ENCODE assay signal across 8 cellular contexts in genomic region chr10:131979821-131980270, GRCh38. TPM values are rescaled to one million over a fixed set of nuclear protein-coding genes. Genes with fewer than 3 reads are reported as not detected.
DNase-seq lines count a peak whose midpoint lies in the region; ATAC-seq and TF ChIP-seq lines count a peak whose summit lies in the region.

No MANE protein-coding gene starts in this region.

- H3K4me2 ChIP-seq in SU-DHL-6 (ENCODE audit: low read depth, low read length, poor library complexity, severe bottlenecking), result peak overlapping the region; percentile 80
- peak overlapping the region; percentile 96 for H3K4me2 ChIP-seq in neural progenitor cell

- no peak for DNase-seq in CD4-positive, alpha-beta T cell
- peak; percentile 52 for DNase-seq in fibroblast of gingiva (ENCODE audit: low read depth)
- peak; percentile 56 for DNase-seq in neural progenitor cell (ENCODE audit: low spot score)
- DNase-seq in SK-N-DZ (ENCODE audit: low spot score), result no peak

- H4K20me1 ChIP-seq in SU-DHL-6 (ENCODE audit: low read depth, low read length) (peaks cover 4% of the 10 kb centered on the region; the same call in 1 of the 2 replicates), neural progenitor cell (ENCODE audit: low read depth) (peaks cover 64% of the 10 kb centered on the region)

- H3K9me3 Mint-ChIP-seq in CD4-positive, alpha-beta T cell, result no peaks in the 10 kb centered on the region
- H3K9me3 Mint-ChIP-seq in neural progenitor cell, result peaks cover 14% of the 10 kb centered on the region

- intact Hi-C loops in CD4-positive, alpha-beta T cell (cut with DNase I, micrococcal nuclease), result loop anchor here in 1 of 2 experiments (1.0 to 10.0 kb wide), 5 partner anchors 79 to 557 kb away; partner anchors contain the start of genes INPP5A, LRRC27, PPP2R2D and PWWP2B

- peaks cover 45% of the 10 kb centered on the region; the same call in 1 of the 2 replicates for H3K79me2 ChIP-seq in SU-DHL-6 (ENCODE audit: insufficient read depth, low read length)
- peaks cover 66% of the 10 kb centered on the region for H3K79me2 ChIP-seq in neural progenitor cell (ENCODE audit: low read depth)

- CTCF ChIA-PET in CD4-positive, alpha-beta T cell (lab: Charles Lee), result interaction anchor here (0.8 kb wide), 1 partner anchor 43 kb away, joined by 3 read pairs; no protein-coding TSS in a partner anchor

- peaks cover 20% of the 10 kb centered on the region for H3K4me1 ChIP-seq in neural progenitor cell

- no peak for ATAC-seq in CD4-positive, alpha-beta T cell (ENCODE audit: poor library complexity)
- ATAC-seq in GM19452 (IDR thresholded peaks at IDR 0.05; ENCODE audit: unreplicated experiment), result no peak
- no peak for ATAC-seq in GM19395 (IDR thresholded peaks at IDR 0.05; ENCODE audit: unreplicated experiment)
- no peak for ATAC-seq in HG03108 (IDR thresholded peaks at IDR 0.05; ENCODE audit: unreplicated experiment)

- peaks cover 64% of the 10 kb centered on the region for H3K4me1 Mint-ChIP-seq in CD4-positive, alpha-beta T cell (ENCODE audit: low read depth)
- H3K4me1 Mint-ChIP-seq in neural progenitor cell, result peaks cover 42% of the 10 kb centered on the region

- H3K9me3 ChIP-seq in CD4-positive, alpha-beta T cell (ENCODE audit: control insufficient read depth, low read length), result no peaks in the 10 kb centered on the region
- no peaks in the 10 kb centered on the region for H3K9me3 ChIP-seq in SU-DHL-6 (ENCODE audit: insufficient read depth, low read length)
- H3K9me3 ChIP-seq in neural progenitor cell (ENCODE audit: low read depth), result no peaks in the 10 kb centered on the region

- H3K27me3 Mint-ChIP-seq in CD4-positive, alpha-beta T cell, result no peaks in the 10 kb centered on the region
- peaks cover 17% of the 10 kb centered on the region for H3K27me3 Mint-ChIP-seq in neural progenitor cell (ENCODE audit: insufficient read depth, low read depth)

- 0 out of 2 replicates have a peak, but pooled peaks cover 4% of the 10 kb centered on the region for H3F3A ChIP-seq in SU-DHL-6 (ENCODE audit: insufficient read depth)
- peaks cover 6% of the 10 kb centered on the region for H3F3A ChIP-seq in neural progenitor cell (ENCODE audit: low read depth)

- H3K4me3 ChIP-seq in SU-DHL-6 (ENCODE audit: insufficient read depth, low read length, poor library complexity, severe bottlenecking), result no peak overlapping the region
- peak overlapping the region; percentile 91 for H3K4me3 ChIP-seq in neural progenitor cell

- no peaks in the 10 kb centered on the region for H3K9me2 ChIP-seq in SU-DHL-6 (replicated peaks; ENCODE audit: insufficient read depth, low read length)

- H3K9ac ChIP-seq in SU-DHL-6 (ENCODE audit: low read length) (no peak overlapping the region), neural progenitor cell (peak overlapping the region; percentile 8)

- H3K27ac Mint-ChIP-seq in CD4-positive, alpha-beta T cell, result peak overlapping the region; percentile 94
- peak overlapping the region; percentile 78 for H3K27ac Mint-ChIP-seq in neural progenitor cell

- H3K4me3 Mint-ChIP-seq in CD4-positive, alpha-beta T cell, result peak overlapping the region; percentile 84
- H3K4me3 Mint-ChIP-seq in neural progenitor cell, result peak overlapping the region; percentile 94

- H3K27me3 ChIP-seq in CD4-positive, alpha-beta T cell (ENCODE audit: control insufficient read depth, insufficient read depth, low read length), result no peaks in the 10 kb centered on the region
- H3K27me3 ChIP-seq in SU-DHL-6 (ENCODE audit: low read length) (no peaks in the 10 kb centered on the region), neural progenitor cell (peaks cover 27% of the 10 kb centered on the region)

- H3K27ac ChIP-seq in CD4-positive, alpha-beta T cell (ENCODE audit: low read depth, low read length), result peak overlapping the region; percentile 27
- H3K27ac ChIP-seq in SU-DHL-6 (ENCODE audit: low read depth, low read length) (no peak overlapping the region), neural progenitor cell (no peak overlapping the region)

- POLR2A ChIA-PET in CD4-positive, alpha-beta T cell (lab: Charles Lee), result no interaction called here

- TF ChIP-seq CTCF in CD4-positive, alpha-beta T cell (IDR thresholded peaks at IDR 0.05), result no peak
- TF ChIP-seq CTCF in SU-DHL-6 (IDR thresholded peaks at IDR 0.05; ENCODE audit: insufficient read depth, low read length, poor library complexity, severe bottlenecking) (no peak), neural progenitor cell (IDR thresholded peaks at IDR 0.05) (no peak)

- H2AFZ ChIP-seq in SU-DHL-6 (ENCODE audit: low read depth, low read length, severe bottlenecking) (no peak overlapping the region), neural progenitor cell (replicated peaks) (no peak overlapping the region)

- H3K36me3 ChIP-seq in SU-DHL-6 (ENCODE audit: low read length) (no peaks in the 10 kb centered on the region), neural progenitor cell (no peaks in the 10 kb centered on the region)

- peaks cover 11% of the 10 kb centered on the region for H3K36me3 Mint-ChIP-seq in CD4-positive, alpha-beta T cell (ENCODE audit: low read depth)
- H3K36me3 Mint-ChIP-seq in neural progenitor cell, result peaks cover 35% of the 10 kb centered on the region

RNA-seq across cellular contexts. Expression of gene BNIP3, which starts 1.9 kb away (rescaled TPM):
- 10 to 100 TPM; 21.0 to 23.6 TPM for total RNA-seq in CD4-positive, alpha-beta T cell
- total RNA-seq in neural progenitor cell (ENCODE audit: low replicate concordance), result 256 and 312 TPM in 2 replicates
- 75.9 and 116 TPM in 2 replicates for polyA plus RNA-seq in SK-N-DZ (2014; cell fraction: cytosol; rRNA removed)
- 112 and 136 TPM in 2 replicates for polyA plus RNA-seq in SK-N-DZ (2014; cell fraction: nucleus; rRNA removed)

Comparison
In these comparisons a context has a peak if more than half of its experiments do, and no peak if none do; other contexts are left out.
1. DNase-seq: peak in fibroblast of gingiva (single experiment) and neural progenitor cell (single experiment); none in CD4-positive, alpha-beta T cell (0 of 10) and SK-N-DZ (single experiment).
2. RNA of gene BNIP3, which starts 1.9 kb away (total RNA-seq): 256 to 312 TPM in neural progenitor cell; 21.0 to 23.6 TPM in CD4-positive, alpha-beta T cell; every median in the first group is over 10 times any median in the second.